9 cellular contexts compared by ENCODE assay signal in genomic region chr6:2859798-2860705, GRCh38. TPM values are rescaled to one million over a fixed set of nuclear protein-coding genes. Genes with fewer than 3 reads are reported as not detected.
DNase-seq lines count a peak whose midpoint lies in the region; ATAC-seq and TF ChIP-seq lines count a peak whose summit lies in the region.
"Not testable (repeated sequence)": the region's sequence is repeated elsewhere in the genome, so short reads cannot be mapped to it uniquely, and the experiment has no call there.
"Had no signal": no experiment of that assay in that cellular context is flagged by ENCODE, and none has a peak within 500 bp of the region (broad histone marks: within the 10 kb centered on the region; RNA-seq: fewer than 3 reads in every experiment).

No MANE protein-coding gene starts in this region.

- H3K4me3 ChIP-seq in KMS-11 (IDR thresholded peaks at IDR 0.05; ENCODE audit: insufficient read depth, low read depth, low read length); endodermal cell (ENCODE audit: low read length); transverse colon: not testable (repeated sequence)

- H2AFZ ChIP-seq in KMS-11 (ENCODE audit: low read depth), result not testable (repeated sequence)

- H3K4me1 ChIP-seq in KMS-11 (ENCODE audit: low read depth, poor library complexity, severe bottlenecking), result peaks cover 55% of the 10 kb centered on the region
- H3K4me1 ChIP-seq in endodermal cell (ENCODE audit: control insufficient read depth, insufficient read depth, low read length), result not testable (repeated sequence)
- H3K4me1 ChIP-seq in transverse colon, result peaks cover 6 to 26% (median 13%) of the 10 kb centered on the region in 4 donors

- H3K27ac Mint-ChIP-seq in CD14-positive monocyte (peak overlapping the region in 5 of 7 donors; percentile 8 to 99 (median 77)), T-helper 17 cell (peak overlapping the region; percentile 98), nephron (peak overlapping the region; percentile 98 to 100 (median 99))
- H3K27ac Mint-ChIP-seq in activated CD8-positive, alpha-beta memory T cell treated with anti-CD3 and anti-CD28 coated beads, Interleukin-2, amount 10 ng/mL, durations not matched to agents 7 days and 5 days, result peak overlapping the region; percentile 100
- H3K27ac Mint-ChIP-seq in activated naive CD8-positive, alpha-beta T cell, result peak overlapping the region; percentile 99
- H3K27ac Mint-ChIP-seq in endodermal cell, result not testable (repeated sequence)

- CTCF ChIA-PET in activated CD8-positive, alpha-beta memory T cell treated with anti-CD3 and anti-CD28 coated beads, Interleukin-2, amount 10 ng/mL, durations not matched to agents 7 days and 5 days (lab: Charles Lee), result interaction anchor here (1.1 kb wide), 1 partner anchor 18 kb away, joined by 4 read pairs; the partner anchor contains the start of gene SERPINB1

- not testable (repeated sequence) for H3K27me3 Mint-ChIP-seq in CD14-positive monocyte (ENCODE audit: low read depth in 3 of 3); T-helper 17 cell; activated CD8-positive, alpha-beta memory T cell treated with anti-CD3 and anti-CD28 coated beads, Interleukin-2, amount 10 ng/mL, durations not matched to agents 7 days and 5 days; activated naive CD8-positive, alpha-beta T cell; endodermal cell (ENCODE audit: insufficient read depth); nephron (ENCODE audit: low read depth)

- TF ChIP-seq CTCF in CD14-positive monocyte (IDR thresholded peaks at IDR 0.05); KMS-11 (conservative IDR thresholded peaks at IDR 0.05; ENCODE audit: low read depth, low read length); endodermal cell (conservative IDR thresholded peaks at IDR 0.05); nephron (IDR thresholded peaks at IDR 0.05; ENCODE audit: unreplicated experiment in 3 of 3); transverse colon (IDR thresholded peaks at IDR 0.05): not testable (repeated sequence)

- not testable (repeated sequence) for H3K9me3 Mint-ChIP-seq in CD14-positive monocyte; activated CD8-positive, alpha-beta memory T cell treated with anti-CD3 and anti-CD28 coated beads, Interleukin-2, amount 10 ng/mL, durations not matched to agents 7 days and 5 days (ENCODE audit: low read depth); activated naive CD8-positive, alpha-beta T cell (ENCODE audit: low read depth); nephron
- peaks cover 23% of the 10 kb centered on the region for H3K9me3 Mint-ChIP-seq in endodermal cell

- in situ Hi-C loops in transverse colon (cut with MboI; ENCODE audit: low pct_ligation_motif_present in 1 of 4, low pct_unique_long_range_greater_than_20kb in 1 of 4, low sequenced_read_pairs in 3 of 4), result loop anchor here in 2 of 4 donors (10.0 kb wide), 2 partner anchors 45 to 75 kb away; partner anchors contain the start of gene SERPINB9 (in 1 of the 2)

- H3K9ac ChIP-seq in KMS-11; endodermal cell (ENCODE audit: extremely low read depth, low read length, poor library complexity, severe bottlenecking): not testable (repeated sequence)

- DNase-seq in CD14-positive monocyte (ENCODE audit: low spot score); T-helper 17 cell; transverse colon: not testable (repeated sequence)
- DNase-seq in activated CD8-positive, alpha-beta memory T cell treated with anti-CD3 and anti-CD28 coated beads, Interleukin-2, amount 10 ng/mL, durations not matched to agents 7 days and 5 days, result peak; percentile 37
- peak; percentile 32 for DNase-seq in endodermal cell

- not testable (repeated sequence) for H3K4me3 Mint-ChIP-seq in CD14-positive monocyte; T-helper 17 cell; activated CD8-positive, alpha-beta memory T cell treated with anti-CD3 and anti-CD28 coated beads, Interleukin-2, amount 10 ng/mL, durations not matched to agents 7 days and 5 days; endodermal cell; nephron
- H3K4me3 Mint-ChIP-seq in activated naive CD8-positive, alpha-beta T cell, result peak overlapping the region; percentile 93

- WGBS in endodermal cell (ENCODE audit: insufficient coverage in 1 of 2, insufficient read length in 1 of 2), 2 experiments, result 97 to 100% methylated on average over 5 to 40 of the region's 42 CpGs
- WGBS in transverse colon (ENCODE audit: low coverage in 1 of 2), 2 donors, result 93 to 97% methylated on average over 4 to 30 of the region's 42 CpGs

- not testable (repeated sequence) for H4K20me1 ChIP-seq in KMS-11 (ENCODE audit: insufficient read depth)

- H3K4me2 ChIP-seq in KMS-11, result not testable (repeated sequence)

- H3K36me3 ChIP-seq in KMS-11 (ENCODE audit: insufficient read depth); endodermal cell (ENCODE audit: control insufficient read depth, insufficient read depth, low read length); transverse colon: not testable (repeated sequence)

- not testable (repeated sequence) for ATAC-seq in T-helper 17 cell; activated CD8-positive, alpha-beta memory T cell treated with anti-CD3 and anti-CD28 coated beads, Interleukin-2, amount 10 ng/mL, durations not matched to agents 7 days and 5 days

- H3K4me1 Mint-ChIP-seq in CD14-positive monocyte (peaks cover 78% of the 10 kb centered on the region), T-helper 17 cell (peaks cover 71% of the 10 kb centered on the region), endodermal cell (peaks cover 33% of the 10 kb centered on the region), nephron (peaks cover 65% of the 10 kb centered on the region)
- H3K4me1 Mint-ChIP-seq in activated CD8-positive, alpha-beta memory T cell treated with anti-CD3 and anti-CD28 coated beads, Interleukin-2, amount 10 ng/mL, durations not matched to agents 7 days and 5 days, result peaks cover 90% of the 10 kb centered on the region
- H3K4me1 Mint-ChIP-seq in activated naive CD8-positive, alpha-beta T cell (ENCODE audit: low read depth), result peaks cover 85% of the 10 kb centered on the region

- TF ChIP-seq POLR2A in transverse colon (IDR thresholded peaks at IDR 0.05), result not testable (repeated sequence)

- H3K27ac ChIP-seq in KMS-11 (peak overlapping the region; percentile 55), transverse colon (peak overlapping the region in 3 of 4 donors; percentile 28 to 80 (median 69))
- not testable (repeated sequence) for H3K27ac ChIP-seq in endodermal cell (ENCODE audit: low read depth, low read length)

- TF ChIP-seq EP300 in transverse colon (IDR thresholded peaks at IDR 0.05; ENCODE audit: low read depth), result not testable (repeated sequence)

- not testable (repeated sequence) for H3K27me3 ChIP-seq in KMS-11 (ENCODE audit: insufficient read depth, low read depth); endodermal cell (ENCODE audit: control insufficient read depth, insufficient read depth, low read length, poor library complexity, severe bottlenecking); transverse colon

- H3K36me3 Mint-ChIP-seq in CD14-positive monocyte; T-helper 17 cell (ENCODE audit: low read depth); activated naive CD8-positive, alpha-beta T cell; endodermal cell (ENCODE audit: low read depth); nephron (ENCODE audit: low read depth): not testable (repeated sequence)
- H3K36me3 Mint-ChIP-seq in activated CD8-positive, alpha-beta memory T cell treated with anti-CD3 and anti-CD28 coated beads, Interleukin-2, amount 10 ng/mL, durations not matched to agents 7 days and 5 days, result peaks cover 23% of the 10 kb centered on the region

- intact Hi-C loops in CD14-positive monocyte (cut with micrococcal nuclease); transverse colon (cut with DNase I; ENCODE audit: low total_unique reads): not testable (repeated sequence)

- H3K9me3 ChIP-seq in T-helper 17 cell (ENCODE audit: control insufficient read depth, low read length, poor library complexity, severe bottlenecking); endodermal cell (ENCODE audit: control insufficient read depth, low read length); transverse colon: not testable (repeated sequence)

- H3K79me2 ChIP-seq in KMS-11 (ENCODE audit: insufficient read depth, low read depth), result not testable (repeated sequence)

RNA-seq across cellular contexts. Expression of gene SERPINB1, which starts 18.4 kb away (rescaled TPM):
- 100 to 1,000 TPM; 306 to 307 TPM for polyA plus RNA-seq in CD14-positive monocyte
- 10 to 100 TPM; 39.2 to 44.4 TPM for total RNA-seq in T-helper 17 cell
- total RNA-seq in activated CD8-positive, alpha-beta memory T cell treated with anti-CD3 and anti-CD28 coated beads, Interleukin-2, amount 10 ng/mL, durations not matched to agents 7 days and 5 days, result 10 to 100 TPM; 55.2 to 65.7 TPM
- total RNA-seq in endodermal cell, result 10 to 100 TPM; 30.6 to 38.5 TPM
- polyA plus RNA-seq in endodermal cell (2013, experiment 1 of 2), result 14.1 TPM
- 18.4 TPM for polyA plus RNA-seq in endodermal cell (2013, experiment 2 of 2)
- 100 to 1,000 TPM in 2 of 4 donors, 10 to 100 TPM in 2; 22.3 to 140 (median 88.4) TPM for total RNA-seq in transverse colon

RNA-seq across cellular contexts. Expression of gene SERPINB9, which starts 43.1 kb away (rescaled TPM):
- 10 to 100 TPM; 34.3 to 77.7 TPM for polyA plus RNA-seq in CD14-positive monocyte
- total RNA-seq in T-helper 17 cell (10 to 100 TPM; 32.9 to 37.7 TPM), endodermal cell (100 to 1,000 TPM; 192 to 390 TPM), transverse colon (1 to 10 TPM; 1.4 to 8.7 (median 6.1) TPM)
- total RNA-seq in activated CD8-positive, alpha-beta memory T cell treated with anti-CD3 and anti-CD28 coated beads, Interleukin-2, amount 10 ng/mL, durations not matched to agents 7 days and 5 days, result 10 to 100 TPM; 56.0 to 94.9 TPM
- 39.8 TPM for polyA plus RNA-seq in endodermal cell (2013, experiment 1 of 2)
- 48.5 TPM for polyA plus RNA-seq in endodermal cell (2013, experiment 2 of 2)
- total RNA-seq: A172 had no signal
